In the genomic region with DNA sequence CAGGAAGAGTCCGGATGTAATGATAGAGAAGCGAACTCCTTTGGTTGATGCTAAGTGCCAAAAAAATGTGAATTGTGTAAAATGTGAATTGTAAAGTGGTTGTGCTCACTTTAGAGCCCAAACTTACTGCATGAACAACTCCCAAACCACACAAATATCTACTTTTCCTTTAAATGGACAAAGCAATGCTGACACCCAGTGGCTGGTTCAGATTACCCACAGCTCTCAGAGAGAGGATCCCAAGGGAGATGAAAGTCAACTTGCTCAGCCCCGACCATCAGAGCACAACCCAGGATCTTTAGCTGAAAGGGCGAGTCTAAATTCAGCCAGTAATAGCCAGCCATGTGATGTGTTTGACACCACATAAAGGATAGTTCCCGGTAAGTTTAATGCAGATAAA, we compare ENCODE assay signal across 8 cellular contexts.
DNase-seq lines count a peak whose midpoint lies in the region; ATAC-seq and TF ChIP-seq lines count a peak whose summit lies in the region.

No MANE protein-coding gene starts in this region.

- H3K36me3 ChIP-seq in spleen = no peaks in the 10 kb centered on the region

- H3K36me3 Mint-ChIP-seq in progenitor cell of endocrine pancreas (ENCODE audit: insufficient read depth) = no peaks in the 10 kb centered on the region
- H3K36me3 Mint-ChIP-seq in CD4-positive, alpha-beta T cell (ENCODE audit: low read depth) = no peaks in the 10 kb centered on the region

- peaks cover 13% of the 10 kb centered on the region for H3K27me3 Mint-ChIP-seq in progenitor cell of endocrine pancreas
- no peaks in the 10 kb centered on the region for H3K27me3 Mint-ChIP-seq in CD4-positive, alpha-beta T cell

- no peaks in the 10 kb centered on the region for H3K27me3 ChIP-seq in CD4-positive, alpha-beta T cell (ENCODE audit: control insufficient read depth, insufficient read depth, low read length)
- H3K27me3 ChIP-seq in spleen (replicated peaks in 1 of 7) = no peaks in the 10 kb centered on the region

- H3K9me3 ChIP-seq in CD4-positive, alpha-beta T cell (ENCODE audit: control insufficient read depth, low read length) = no peaks in the 10 kb centered on the region
- no peaks in the 10 kb centered on the region for H3K9me3 ChIP-seq in spleen

- H3K27ac Mint-ChIP-seq in progenitor cell of endocrine pancreas = no peak overlapping the region
- H3K27ac Mint-ChIP-seq in CD4-positive, alpha-beta T cell = no peak overlapping the region

- TF ChIP-seq CTCF in coronary artery (IDR thresholded peaks at IDR 0.05) (peak; percentile 33), progenitor cell of endocrine pancreas (IDR thresholded peaks at IDR 0.05; ENCODE audit: unreplicated experiment) (peak; percentile 52), GM10248 (IDR thresholded peaks at IDR 0.05; ENCODE audit: control extremely low read depth, extremely low read depth, low read depth, missing control alignments) (no peak), spleen (IDR thresholded peaks at IDR 0.05 in 8 of 11, conservative IDR thresholded peaks at IDR 0.05 in 3 of 11) (no peak)
- no peak for TF ChIP-seq CTCF in CD4-positive, alpha-beta T cell (IDR thresholded peaks at IDR 0.05)

- H3K9me3 Mint-ChIP-seq in progenitor cell of endocrine pancreas (ENCODE audit: low read depth) = no peaks in the 10 kb centered on the region
- H3K9me3 Mint-ChIP-seq in CD4-positive, alpha-beta T cell = no peaks in the 10 kb centered on the region

- DNase-seq in NCI-H187 treated with DMSO at 0.1 percent for 48 hours (lab: John Stamatoyannopoulos, UW) = peak; percentile 18
- no peak for DNase-seq in coronary artery (ENCODE audit: low spot score)
- no peak for DNase-seq in progenitor cell of endocrine pancreas (ENCODE audit: low spot score, unreplicated experiment)
- DNase-seq in GM10248 (ENCODE audit: extremely low spot score) = no peak
- no peak for DNase-seq in CD4-positive, alpha-beta T cell
- DNase-seq in spleen = no peak

- POLR2A ChIA-PET in GM10248 (lab: Yijun Ruan, JAX) = no interaction called here
- POLR2A ChIA-PET in CD4-positive, alpha-beta T cell (lab: Charles Lee) = no interaction called here

- H3K4me3 ChIP-seq in coronary artery (no peak overlapping the region), spleen (no peak overlapping the region)

- ATAC-seq in GM18868 (IDR thresholded peaks at IDR 0.05; ENCODE audit: unreplicated experiment) (peak; percentile 66), GM21786 (IDR thresholded peaks at IDR 0.05; ENCODE audit: unreplicated experiment) (no peak)
- no peak for ATAC-seq in CD4-positive, alpha-beta T cell (ENCODE audit: poor library complexity)

- intact Hi-C loops in CD4-positive, alpha-beta T cell (cut with DNase I, micrococcal nuclease) = loop anchor here in 1 of 2 experiments (10.0 kb wide), 1 partner anchor 447 kb away; no protein-coding TSS in a partner anchor
- intact Hi-C loops in spleen (cut with DNase I; ENCODE audit: low total_unique reads) = no loop called here

- no peak overlapping the region for H3K4me3 Mint-ChIP-seq in progenitor cell of endocrine pancreas (ENCODE audit: low read depth)
- H3K4me3 Mint-ChIP-seq in CD4-positive, alpha-beta T cell = no peak overlapping the region

- WGBS in spleen, 5 donors = 51 to 61% (median 55%) methylated on average over 5 of the region's 5 CpGs

- no peaks in the 10 kb centered on the region for H3K4me1 ChIP-seq in spleen

- TF ChIP-seq POLR2A in spleen (IDR thresholded peaks at IDR 0.05) = no peak

- CTCF ChIA-PET in GM10248 (lab: Yijun Ruan, JAX) = no interaction called here
- CTCF ChIA-PET in CD4-positive, alpha-beta T cell (lab: Charles Lee) = no interaction called here

- H3K27ac ChIP-seq in coronary artery (no peak overlapping the region), spleen (no peak overlapping the region)
- H3K27ac ChIP-seq in CD4-positive, alpha-beta T cell (ENCODE audit: low read depth, low read length) = no peak overlapping the region

- no peaks in the 10 kb centered on the region for H3K4me1 Mint-ChIP-seq in progenitor cell of endocrine pancreas (ENCODE audit: low read depth)
- no peaks in the 10 kb centered on the region for H3K4me1 Mint-ChIP-seq in CD4-positive, alpha-beta T cell (ENCODE audit: low read depth)

Comparison
In these comparisons a context has a peak if more than half of its experiments do, and no peak if none do; other contexts are left out.
1. CTCF ChIP-seq: peak in coronary artery (single experiment) and progenitor cell of endocrine pancreas (single experiment); none in GM10248 (single experiment), CD4-positive, alpha-beta T cell (single experiment) and spleen (0 of 11).